ENCODE assay signal across 22 cellular contexts in the genomic region with DNA sequence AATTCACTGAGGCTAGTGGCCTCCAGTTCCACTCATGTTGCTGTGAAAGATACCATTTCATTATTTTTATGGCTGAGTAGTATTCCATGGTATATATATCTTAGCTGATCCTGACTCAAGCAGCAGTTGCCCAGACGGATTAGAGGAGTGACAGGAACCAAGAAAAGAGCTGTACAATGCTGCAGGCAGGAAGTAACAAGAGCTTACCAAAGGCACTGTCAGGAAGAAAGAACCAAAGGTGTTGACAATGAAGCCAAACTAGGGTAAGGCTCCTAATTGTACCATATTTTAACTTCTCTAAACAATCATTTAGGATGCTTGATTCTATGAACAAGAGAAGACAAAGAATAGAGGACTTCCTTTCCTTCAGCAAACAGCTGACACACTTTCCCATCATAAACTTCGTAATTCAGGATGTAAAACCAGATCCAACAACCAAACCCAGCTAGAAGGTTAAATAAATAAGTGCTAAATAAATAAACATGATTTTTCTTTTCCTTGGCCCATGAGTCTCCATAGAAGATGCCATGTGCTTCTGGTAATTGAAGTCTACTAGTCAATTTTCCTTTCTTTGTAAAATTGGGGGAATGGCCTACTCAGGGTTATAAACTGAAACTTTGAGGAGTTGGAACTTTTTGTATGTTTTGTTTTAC.
DNase-seq lines count a peak whose midpoint lies in the region; ATAC-seq and TF ChIP-seq lines count a peak whose summit lies in the region.
"Had no signal": no experiment of that assay in that cellular context is flagged by ENCODE, and none has a peak within 500 bp of the region (broad histone marks: within the 10 kb centered on the region; RNA-seq: fewer than 3 reads in every experiment).

No MANE protein-coding gene starts in this region.

- H3K4me3 Mint-ChIP-seq in activated naive CD8-positive, alpha-beta T cell: peak overlapping the region; percentile 21
- H3K4me3 Mint-ChIP-seq in activated naive CD8-positive, alpha-beta T cell treated with anti-CD3 and anti-CD28 coated beads, Interleukin-2, amount 50 U/mL, for 24 hours: no peak overlapping the region
- no peak overlapping the region for H3K4me3 Mint-ChIP-seq in activated B cell treated with CpG ODN at 0.5 μM for 24 hours

- H3K36me3 Mint-ChIP-seq in activated naive CD8-positive, alpha-beta T cell: no peaks in the 10 kb centered on the region
- no peaks in the 10 kb centered on the region for H3K36me3 Mint-ChIP-seq in activated naive CD8-positive, alpha-beta T cell treated with anti-CD3 and anti-CD28 coated beads, Interleukin-2, amount 50 U/mL, for 24 hours (ENCODE audit: low read depth)
- H3K36me3 Mint-ChIP-seq in activated B cell treated with CpG ODN at 0.5 μM for 24 hours (ENCODE audit: low read depth): no peaks in the 10 kb centered on the region

- peaks cover 75% of the 10 kb centered on the region for H3K4me1 Mint-ChIP-seq in activated naive CD8-positive, alpha-beta T cell (ENCODE audit: low read depth)
- peaks cover 81% of the 10 kb centered on the region for H3K4me1 Mint-ChIP-seq in activated naive CD8-positive, alpha-beta T cell treated with anti-CD3 and anti-CD28 coated beads, Interleukin-2, amount 50 U/mL, for 24 hours
- H3K4me1 Mint-ChIP-seq in activated B cell treated with CpG ODN at 0.5 μM for 24 hours: peaks cover 83% of the 10 kb centered on the region

- H3K27me3 ChIP-seq in tibial artery: no peaks in the 10 kb centered on the region
- H3K27me3 ChIP-seq: right atrium auricular region had no signal

- POLR2A ChIA-PET in activated B cell treated with CpG ODN at 0.5 μM for 24 hours (lab: Charles Lee): interaction anchor here (0.9 to 7.8 kb wide), 2 partner anchors 48 to 94 kb away, joined by 3 to 226 read pairs; no protein-coding TSS in a partner anchor

- H3K9me3 Mint-ChIP-seq in activated naive CD8-positive, alpha-beta T cell (ENCODE audit: low read depth): no peaks in the 10 kb centered on the region
- H3K9me3 Mint-ChIP-seq in activated naive CD8-positive, alpha-beta T cell treated with anti-CD3 and anti-CD28 coated beads, Interleukin-2, amount 50 U/mL, for 24 hours: no peaks in the 10 kb centered on the region
- no peaks in the 10 kb centered on the region for H3K9me3 Mint-ChIP-seq in activated B cell treated with CpG ODN at 0.5 μM for 24 hours

- TF ChIP-seq CTCF in activated B cell treated with CpG ODN at 0.5 μM for 24 hours (IDR thresholded peaks at IDR 0.05): no peak
- no peak for TF ChIP-seq CTCF in tibial artery (IDR thresholded peaks at IDR 0.05)

- no peak for ATAC-seq in activated naive CD8-positive, alpha-beta T cell treated with anti-CD3 and anti-CD28 coated beads, Interleukin-2, amount 50 U/mL, for 24 hours
- ATAC-seq in activated B cell treated with CpG ODN at 0.5 μM for 24 hours (ENCODE audit: low read depth): no peak
- ATAC-seq: left ventricle myocardium superior, Right ventricle myocardium inferior had no signal

- no peak for DNase-seq in activated naive CD8-positive, alpha-beta T cell treated with anti-CD3 and anti-CD28 coated beads, Interleukin-2, amount 50 U/mL, for 24 hours
- DNase-seq in activated B cell treated with CpG ODN at 0.5 μM for 24 hours (no peak), epithelial cell of prostate (ENCODE audit: low read depth, low spot score) (no peak), tibial artery (no peak), A172 (ENCODE audit: low spot score) (no peak), kidney tubule cell (ENCODE audit: low spot score) (no peak), NCI-H345 treated with DMSO at 0.1 percent for 48 hours (lab: John Stamatoyannopoulos, UW; ENCODE audit: unreplicated experiment) (no peak)
- DNase-seq: activated CD8-positive, alpha-beta memory T cell treated with anti-CD3 and anti-CD28 coated beads for 24 hours; anterior cingulate cortex; central memory CD4-positive, alpha-beta T cell; glutamatergic neuron; GM23248; KBM-7; left ventricle myocardium superior; NCI-H2029; stimulated activated CD4-positive, alpha-beta T cell treated with anti-CD3 and anti-CD28 coated beads, Interleukin-12 subunit alpha, Interleukin-12 subunit beta, amount 100 ng/mL, for 4 hours; stimulated activated CD8-positive, alpha-beta memory T cell treated with anti-CD3 and anti-CD28 coated beads, Interleukin-4, amount 100 ng/mL, for 48 hours had no signal

- H3K4me1 ChIP-seq in tibial artery: peaks cover 0 to 48% (median 28%) of the 10 kb centered on the region in 4 donors

- H3K4me3 ChIP-seq in tibial artery: no peak overlapping the region
- H3K4me3 ChIP-seq: GM23248, right atrium auricular region had no signal

- CTCF ChIA-PET in activated B cell treated with CpG ODN at 0.5 μM for 24 hours (lab: Charles Lee): interaction anchor here (1.0 to 1.8 kb wide), 2 partner anchors 159 to 161 kb away, joined by 4 to 7 read pairs; no protein-coding TSS in a partner anchor

- H3K9me3 ChIP-seq in tibial artery: no peaks in the 10 kb centered on the region
- H3K9me3 ChIP-seq: right atrium auricular region had no signal

- intact Hi-C loops in activated B cell treated with CpG ODN at 0.5 μM for 24 hours (cut with micrococcal nuclease): loop anchor here (10.0 kb wide), 1 partner anchor 1321 kb away; a partner anchor contains a TSS
- intact Hi-C loops in tibial artery (cut with DNase I; ENCODE audit: low total_unique reads): no loop called here

- H3K27ac ChIP-seq in epithelial cell of prostate: peak overlapping the region; percentile 51
- peak overlapping the region; percentile 36 to 56 for H3K27ac ChIP-seq in tibial artery
- H3K27ac ChIP-seq: GM23248, right atrium auricular region, VCaP had no signal

- H3K27me3 Mint-ChIP-seq in activated naive CD8-positive, alpha-beta T cell: no peaks in the 10 kb centered on the region
- H3K27me3 Mint-ChIP-seq in activated naive CD8-positive, alpha-beta T cell treated with anti-CD3 and anti-CD28 coated beads, Interleukin-2, amount 50 U/mL, for 24 hours: no peaks in the 10 kb centered on the region
- no peaks in the 10 kb centered on the region for H3K27me3 Mint-ChIP-seq in activated B cell treated with CpG ODN at 0.5 μM for 24 hours

- H3K27ac Mint-ChIP-seq in activated naive CD8-positive, alpha-beta T cell: peak overlapping the region; percentile 81
- no peak overlapping the region for H3K27ac Mint-ChIP-seq in activated naive CD8-positive, alpha-beta T cell treated with anti-CD3 and anti-CD28 coated beads, Interleukin-2, amount 50 U/mL, for 24 hours
- H3K27ac Mint-ChIP-seq in activated B cell treated with CpG ODN at 0.5 μM for 24 hours: peak overlapping the region; percentile 71
- H3K27ac Mint-ChIP-seq: activated T-helper 2 cell treated with anti-CD3 and anti-CD28 coated beads, Interferon-gamma antibody, Interleukin-2, Interleukin-4, amounts not matched to agents 10 μg/mL and 5 μg/mL and 100 μg/mL, durations not matched to agents 14 hours and 24 hours and 36 hours had no signal

- no peaks in the 10 kb centered on the region for H3K36me3 ChIP-seq in tibial artery
- H3K36me3 ChIP-seq: right atrium auricular region had no signal
